11 cellular contexts compared by ENCODE assay signal in the genomic region with DNA sequence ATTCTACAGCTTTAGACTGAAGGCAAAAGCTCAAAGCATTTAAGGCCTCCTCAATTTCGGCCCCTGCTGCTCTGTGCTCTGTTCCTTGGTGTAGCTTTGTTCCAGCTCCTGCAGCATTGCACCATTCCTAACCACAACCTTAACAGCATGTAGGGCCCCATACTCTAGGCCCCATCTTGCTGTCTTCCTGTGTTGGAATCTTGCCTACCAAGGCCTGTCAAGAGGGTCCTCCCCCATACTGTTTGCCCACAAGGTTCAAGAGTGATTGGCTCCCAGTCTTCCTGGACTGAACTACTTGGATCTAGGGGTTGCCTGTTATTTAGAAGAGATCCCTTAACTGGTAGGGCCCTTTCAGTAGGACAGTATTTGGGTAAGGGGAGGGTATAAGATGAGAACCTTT. TPM values are rescaled to one million over a fixed set of nuclear protein-coding genes. Genes with fewer than 3 reads are reported as not detected.
DNase-seq lines count a peak whose midpoint lies in the region; ATAC-seq and TF ChIP-seq lines count a peak whose summit lies in the region.
"Had no signal": no experiment of that assay in that cellular context is flagged by ENCODE, and none has a peak within 500 bp of the region (broad histone marks: within the 10 kb centered on the region; RNA-seq: fewer than 3 reads in every experiment).

No MANE protein-coding gene starts in this region.

- H4K20me1 ChIP-seq in OCI-LY1 (ENCODE audit: insufficient read depth, low read length) (no peaks in the 10 kb centered on the region), mammary epithelial cell (ENCODE audit: insufficient read depth, low read length) (peaks cover 8% of the 10 kb centered on the region)

- no peaks in the 10 kb centered on the region for H3K27me3 Mint-ChIP-seq in activated CD8-positive, alpha-beta memory T cell treated with anti-CD3 and anti-CD28 coated beads, Interleukin-2, amount 10 ng/mL, durations not matched to agents 7 days and 5 days

- H3F3A ChIP-seq in OCI-LY1 (ENCODE audit: insufficient read depth, low read length): no peaks in the 10 kb centered on the region

- no peaks in the 10 kb centered on the region for H3K9me2 ChIP-seq in OCI-LY1 (ENCODE audit: low read depth, low read length)

- peak overlapping the region; percentile 49 for H3K27ac ChIP-seq in OCI-LY1 (ENCODE audit: low read depth, low read length, poor library complexity, severe bottlenecking)
- H3K27ac ChIP-seq in mammary epithelial cell (ENCODE audit: insufficient read depth, low read depth, low read length): no peak overlapping the region
- H3K27ac ChIP-seq: suprapubic skin had no signal

- H3K9ac ChIP-seq in OCI-LY1 (ENCODE audit: low read length) (peak overlapping the region; percentile 27; the same call in 1 of the 2 replicates), mammary epithelial cell (ENCODE audit: insufficient read depth, low read length) (no peak overlapping the region), skeletal muscle satellite cell (ENCODE audit: low read depth, low read length) (peak overlapping the region; percentile 32)

- H3K4me3 ChIP-seq in OCI-LY1 (ENCODE audit: low read depth, low read length, poor library complexity, severe bottlenecking) (peak overlapping the region; percentile 93), mammary epithelial cell (replicated peaks in 1 of 3; ENCODE audit: insufficient read depth in 1 of 3, low read depth in 2 of 3, low read length in 3 of 3) (no peak overlapping the region), skeletal muscle satellite cell (ENCODE audit: low read length) (peak overlapping the region; percentile 73)
- H3K4me3 ChIP-seq: suprapubic skin had no signal

- H3K36me3 ChIP-seq in OCI-LY1 (ENCODE audit: insufficient read depth, low read length) (peaks cover 79% of the 10 kb centered on the region), mammary epithelial cell (ENCODE audit: insufficient read depth, low read length) (peaks cover 51% of the 10 kb centered on the region), skeletal muscle satellite cell (ENCODE audit: insufficient read depth, low read length) (peaks cover 63% of the 10 kb centered on the region)

- TF ChIP-seq CTCF in OCI-LY1 (IDR thresholded peaks at IDR 0.05; ENCODE audit: low read length): no peak
- TF ChIP-seq CTCF in mammary epithelial cell (conservative IDR thresholded peaks at IDR 0.05 in 1 of 2, IDR thresholded peaks at IDR 0.05 in 1 of 2; ENCODE audit: extremely low read depth in 1 of 2, insufficient read depth in 1 of 2, low read depth in 1 of 2, low read length in 2 of 2): no peak

- DNase-seq in activated CD8-positive, alpha-beta memory T cell treated with anti-CD3 and anti-CD28 coated beads, Interleukin-2, amount 10 ng/mL, durations not matched to agents 7 days and 5 days: no peak
- no peak for DNase-seq in activated CD8-positive, alpha-beta memory T cell treated with anti-CD3 and anti-CD28 coated beads, Interleukin-2, amount 50 U/mL, for 4 hours
- no peak for DNase-seq in mammary epithelial cell
- no peak for DNase-seq in NCI-H510A (lab: John Stamatoyannopoulos, UW)
- DNase-seq: HCEC 1CT; NK-92 treated with Interleukin-12 subunit alpha and Interleukin-12 subunit beta, amount 100 ng/mL, for 24 hours had no signal

- BruUV-seq in mammary epithelial cell (replicated peaks; lab: Mats Ljungman, UMichigan): no TSS peak

- no peak overlapping the region for H2AFZ ChIP-seq in OCI-LY1 (ENCODE audit: low read length)
- no peak overlapping the region for H2AFZ ChIP-seq in mammary epithelial cell (ENCODE audit: low read depth, low read length)

- no peak for ATAC-seq in activated CD8-positive, alpha-beta memory T cell treated with anti-CD3 and anti-CD28 coated beads, Interleukin-2, amount 10 ng/mL, durations not matched to agents 7 days and 5 days
- ATAC-seq in GM21786 (IDR thresholded peaks at IDR 0.05; ENCODE audit: unreplicated experiment): no peak
- ATAC-seq in GM19351 (IDR thresholded peaks at IDR 0.05; ENCODE audit: unreplicated experiment): no peak

- dilution Hi-C loops in mammary epithelial cell (cut with HindIII; ENCODE audit: low sequenced_read_pairs): no loop called here

- H3K4me1 ChIP-seq in OCI-LY1 (ENCODE audit: insufficient read depth, low read length, severe bottlenecking) (peaks cover 39% of the 10 kb centered on the region), mammary epithelial cell (ENCODE audit: insufficient read depth, low read length) (peaks cover 35% of the 10 kb centered on the region), skeletal muscle satellite cell (ENCODE audit: control insufficient read depth, insufficient read depth, low read length) (peaks cover 37% of the 10 kb centered on the region)

- in situ Hi-C loops in mammary epithelial cell (cut with MboI; ENCODE audit: low sequenced_read_pairs in 2 of 2): no loop called here

- H3K9me3 ChIP-seq in OCI-LY1 (ENCODE audit: low read length) (no peaks in the 10 kb centered on the region), mammary epithelial cell (replicated peaks; ENCODE audit: insufficient read depth, low read length) (no peaks in the 10 kb centered on the region), skeletal muscle satellite cell (replicated peaks; ENCODE audit: low read length) (no peaks in the 10 kb centered on the region)
- H3K9me3 ChIP-seq: suprapubic skin had no signal

- no peaks in the 10 kb centered on the region for H3K9me3 Mint-ChIP-seq in activated CD8-positive, alpha-beta memory T cell treated with anti-CD3 and anti-CD28 coated beads, Interleukin-2, amount 10 ng/mL, durations not matched to agents 7 days and 5 days (ENCODE audit: low read depth)

- 75% methylated on average over 1 of the region's 1 CpG for WGBS in mammary epithelial cell (ENCODE audit: low coverage, missing lambda C conversion rate)

- intact Hi-C loops in mammary epithelial cell (cut with micrococcal nuclease): no loop called here

- peak overlapping the region; percentile 67 for H3K4me2 ChIP-seq in OCI-LY1 (ENCODE audit: low read length)
- peak overlapping the region; percentile 92 for H3K4me2 ChIP-seq in mammary epithelial cell (ENCODE audit: insufficient read depth, low read depth, low read length)
- peak overlapping the region; percentile 89 for H3K4me2 ChIP-seq in skeletal muscle satellite cell (ENCODE audit: low read length)

- H3K27me3 ChIP-seq in OCI-LY1 (ENCODE audit: insufficient read depth, low read length) (no peaks in the 10 kb centered on the region), mammary epithelial cell (ENCODE audit: insufficient read depth, low read length) (no peaks in the 10 kb centered on the region), skeletal muscle satellite cell (ENCODE audit: control insufficient read depth, insufficient read depth, low read length) (no peaks in the 10 kb centered on the region)
- H3K27me3 ChIP-seq: suprapubic skin had no signal

- peaks cover 57% of the 10 kb centered on the region for H3K36me3 Mint-ChIP-seq in activated CD8-positive, alpha-beta memory T cell treated with anti-CD3 and anti-CD28 coated beads, Interleukin-2, amount 10 ng/mL, durations not matched to agents 7 days and 5 days

- peaks cover 49% of the 10 kb centered on the region for H3K4me1 Mint-ChIP-seq in activated CD8-positive, alpha-beta memory T cell treated with anti-CD3 and anti-CD28 coated beads, Interleukin-2, amount 10 ng/mL, durations not matched to agents 7 days and 5 days

- peak overlapping the region; percentile 98 for H3K4me3 Mint-ChIP-seq in activated CD8-positive, alpha-beta memory T cell treated with anti-CD3 and anti-CD28 coated beads, Interleukin-2, amount 10 ng/mL, durations not matched to agents 7 days and 5 days

- H3K27ac Mint-ChIP-seq in activated CD8-positive, alpha-beta memory T cell treated with anti-CD3 and anti-CD28 coated beads, Interleukin-2, amount 10 ng/mL, durations not matched to agents 7 days and 5 days: peak overlapping the region; percentile 98

- H3K79me2 ChIP-seq in OCI-LY1 (ENCODE audit: insufficient read depth, low read length) (peaks cover 24% of the 10 kb centered on the region), mammary epithelial cell (ENCODE audit: insufficient read depth, low read length) (peaks cover 53% of the 10 kb centered on the region)

- CTCF ChIA-PET in activated CD8-positive, alpha-beta memory T cell treated with anti-CD3 and anti-CD28 coated beads, Interleukin-2, amount 10 ng/mL, durations not matched to agents 7 days and 5 days (lab: Charles Lee): interaction anchor here (1.0 to 8.1 kb wide), 5 partner anchors 11 to 79 kb away, joined by 3 to 55 read pairs (median 14); a partner anchor contains a TSS
- CTCF ChIA-PET in mammary epithelial cell (lab: Charles Lee; ENCODE audit: low non-redundant PET): no interaction called here

RNA-seq across cellular contexts. Expression of a gene that starts 26.8 kb away (rescaled TPM):
- total RNA-seq in activated CD8-positive, alpha-beta memory T cell treated with anti-CD3 and anti-CD28 coated beads, Interleukin-2, amount 10 ng/mL, durations not matched to agents 7 days and 5 days: 100 to 1,000 TPM; 124 to 129 TPM
- total RNA-seq in mammary epithelial cell: under 1 TPM in 1 of 2 donors, not detected in 1; 0.33 TPM
- polyA plus RNA-seq in mammary epithelial cell: 0.09 TPM
- not detected for polyA minus RNA-seq in mammary epithelial cell
- total RNA-seq in skeletal muscle satellite cell (2012; rRNA removed): 59.8 and 117 TPM in 2 replicates

RNA-seq across cellular contexts. Expression of a gene that starts 49.9 kb away (rescaled TPM):
- total RNA-seq in activated CD8-positive, alpha-beta memory T cell treated with anti-CD3 and anti-CD28 coated beads, Interleukin-2, amount 10 ng/mL, durations not matched to agents 7 days and 5 days: 1 to 10 TPM; 3.0 to 4.6 TPM
- under 1 TPM; under 0.01 to 0.16 TPM for total RNA-seq in mammary epithelial cell
- polyA plus RNA-seq in mammary epithelial cell: 0.02 TPM
- not detected for polyA minus RNA-seq in mammary epithelial cell
- total RNA-seq in skeletal muscle satellite cell (2012; rRNA removed): 0.51 and 0.87 TPM in 2 replicates

Comparison
In these comparisons a context has a peak if more than half of its experiments do, and no peak if none do; other contexts are left out.
1. H3K4me3 ChIP-seq: peak in OCI-LY1 (single experiment) and skeletal muscle satellite cell (single experiment); none in mammary epithelial cell (0 of 3).
2. RNA of a gene that starts 26.8 kb away (total RNA-seq): 124 to 129 TPM in activated CD8-positive, alpha-beta memory T cell treated with anti-CD3 and anti-CD28 coated beads, Interleukin-2, amount 10 ng/mL, durations not matched to agents 7 days and 5 days; 0.33 TPM in mammary epithelial cell; every median in the first group is over 10 times any median in the second.
3. Peak in every context shown above with its lines, with median percentiles within 50 percentile points of each other: H3K4me2 ChIP-seq.